ENCODE assay signal across 20 cellular contexts in the genomic region with DNA sequence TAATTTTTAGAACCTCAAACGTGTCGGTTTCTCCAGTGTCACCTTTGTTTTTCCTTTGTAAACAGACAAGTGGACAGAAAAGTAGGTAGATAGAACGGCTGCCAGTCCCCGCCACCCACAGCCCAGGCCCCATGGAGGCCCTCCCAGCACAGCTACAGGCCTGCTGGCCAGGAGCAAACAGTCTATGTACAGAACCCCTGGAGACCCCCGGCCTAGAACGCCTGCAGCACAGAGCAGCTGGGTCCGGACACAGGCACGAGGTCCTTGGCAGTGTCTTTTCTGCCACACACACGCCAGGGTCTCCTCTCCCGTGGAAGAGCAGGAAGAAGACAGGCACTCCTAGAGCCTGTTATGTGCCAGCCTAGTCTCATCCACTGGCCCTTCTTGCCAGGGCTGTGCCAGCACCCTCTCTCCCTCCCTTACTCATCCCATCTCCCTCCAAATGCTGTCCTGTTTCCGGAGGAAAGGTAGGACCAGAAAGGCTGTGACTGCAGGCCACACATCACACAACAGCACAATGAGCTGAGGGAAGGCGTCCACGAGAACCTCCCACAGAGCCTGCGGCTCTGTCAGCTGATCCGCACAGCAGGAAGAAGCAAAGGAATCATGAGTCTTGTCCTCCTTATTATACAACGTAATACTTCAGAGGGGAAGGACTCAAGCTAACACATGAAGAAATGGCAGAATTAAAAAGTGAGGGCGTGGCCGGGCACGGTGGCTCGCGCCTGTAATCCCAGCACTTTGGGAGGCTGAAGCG. TPM values are rescaled to one million over a fixed set of nuclear protein-coding genes. Genes with fewer than 3 reads are reported as not detected.
A peak's percentile ranks its signal among the peaks of the same experiment; 100 is the strongest.
DNase-seq lines count a peak whose midpoint lies in the region; ATAC-seq, FAIRE-seq and TF ChIP-seq lines count a peak whose summit lies in the region.
"Had no signal": no experiment of that assay in that cellular context is flagged by ENCODE, and none has a peak within 500 bp of the region (broad histone marks: within the 10 kb centered on the region; RNA-seq: fewer than 3 reads in every experiment).

No MANE protein-coding gene starts in this region.

- peaks cover 24% of the 10 kb centered on the region for H3K4me1 Mint-ChIP-seq in stimulated activated naive CD8-positive, alpha-beta T cell treated with anti-CD3 and anti-CD28 coated beads, Interleukin-15, amount 100 ng/mL, for 72 hours
- H3K4me1 Mint-ChIP-seq in astrocyte (ENCODE audit: low read depth, unreplicated experiment) = peaks cover 19% of the 10 kb centered on the region
- H3K4me1 Mint-ChIP-seq: IgD-negative memory B cell had no signal

- DNase-seq in stimulated activated naive CD8-positive, alpha-beta T cell treated with anti-CD3 and anti-CD28 coated beads, Interleukin-15, amount 100 ng/mL, for 72 hours = no peak
- no peak for DNase-seq in stimulated activated naive CD8-positive, alpha-beta T cell treated with anti-CD3 and anti-CD28 coated beads, Interleukin-15, Interleukin-2, amounts not matched to agents 100 U/mL and 50 U/mL, for 24 hours
- no peak for DNase-seq in astrocyte (ENCODE audit: low read depth)
- peak; percentile 85 for DNase-seq in foreskin melanocyte
- no peak for DNase-seq in GM19239 (ENCODE audit: insufficient read length, low spot score)
- DNase-seq in upper lobe of right lung = no peak
- DNase-seq: Calu3; CD4-positive, alpha-beta memory T cell; Kasumi-1; MM.1S; NCI-H1092; NCI-H1436 treated with DMSO at 0.1 percent for 48 hours; NCI-H2029; NCI-H2171; NCI-H526 had no signal

- no peak overlapping the region for H3K4me3 Mint-ChIP-seq in stimulated activated naive CD8-positive, alpha-beta T cell treated with anti-CD3 and anti-CD28 coated beads, Interleukin-15, amount 100 ng/mL, for 72 hours
- H3K4me3 Mint-ChIP-seq in astrocyte (ENCODE audit: unreplicated experiment) = peak overlapping the region; percentile 15
- H3K4me3 Mint-ChIP-seq: CD4-positive, alpha-beta memory T cell; IgD-negative memory B cell had no signal

- peaks cover 8% of the 10 kb centered on the region for H3K36me3 ChIP-seq in astrocyte (ENCODE audit: insufficient read depth, low read length)
- peaks cover 30% of the 10 kb centered on the region for H3K36me3 ChIP-seq in upper lobe of right lung

- no peak overlapping the region for H3K4me3 ChIP-seq in astrocyte (ENCODE audit: insufficient read depth, low read depth, low read length)
- H3K4me3 ChIP-seq in upper lobe of right lung = no peak overlapping the region
- H3K4me3 ChIP-seq: A549, SJSA1 had no signal

- no peak for ATAC-seq in stimulated activated naive CD8-positive, alpha-beta T cell treated with anti-CD3 and anti-CD28 coated beads, Interleukin-15, amount 100 ng/mL, for 72 hours
- no peak for ATAC-seq in stimulated activated naive CD8-positive, alpha-beta T cell treated with anti-CD3 and anti-CD28 coated beads, Interleukin-15, Interleukin-2, amounts not matched to agents 100 U/mL and 50 U/mL, for 24 hours
- no peak for ATAC-seq in activated CD4-positive, CD25-positive, alpha-beta regulatory T cell treated with anti-CD3 and anti-CD28 coated beads, Interleukin-2, amount 50 U/mL, for 24 hours
- ATAC-seq in upper lobe of right lung = no peak
- ATAC-seq: A549 had no signal

- H3K79me2 ChIP-seq in astrocyte (ENCODE audit: insufficient read depth, low read length) = peaks cover 28% of the 10 kb centered on the region

- no peaks in the 10 kb centered on the region for H3K27me3 Mint-ChIP-seq in stimulated activated naive CD8-positive, alpha-beta T cell treated with anti-CD3 and anti-CD28 coated beads, Interleukin-15, amount 100 ng/mL, for 72 hours
- H3K27me3 Mint-ChIP-seq in astrocyte (ENCODE audit: low read depth, unreplicated experiment) = no peaks in the 10 kb centered on the region
- H3K27me3 Mint-ChIP-seq: CD4-positive, alpha-beta memory T cell; IgD-negative memory B cell had no signal

- H4K20me1 ChIP-seq in astrocyte (ENCODE audit: insufficient read depth, low read length) = peaks cover 13% of the 10 kb centered on the region

- H3K9ac ChIP-seq in astrocyte (ENCODE audit: low read length) = no peak overlapping the region

- no peak overlapping the region for H3K4me2 ChIP-seq in astrocyte (ENCODE audit: low read length)
- H3K4me2 ChIP-seq: A549 had no signal

- peak overlapping the region; percentile 40 to 91 for H3K27ac Mint-ChIP-seq in stimulated activated naive CD8-positive, alpha-beta T cell treated with anti-CD3 and anti-CD28 coated beads, Interleukin-15, amount 100 ng/mL, for 72 hours
- H3K27ac Mint-ChIP-seq in astrocyte (ENCODE audit: unreplicated experiment) = peak overlapping the region; percentile 77

- intact Hi-C loops in upper lobe of right lung (cut with DNase I) = no loop called here

- H3K27ac ChIP-seq in astrocyte (ENCODE audit: low read depth, low read length) (no peak overlapping the region), upper lobe of right lung (no peak overlapping the region)
- H3K27ac ChIP-seq: A549, HL-60, SJSA1 had no signal

- FAIRE-seq in astrocyte (lab: Jason Lieb, UNC) (no peak), GM19239 (lab: Jason Lieb, UNC) (no peak)
- FAIRE-seq: A549 had no signal

- H3K9me3 Mint-ChIP-seq in stimulated activated naive CD8-positive, alpha-beta T cell treated with anti-CD3 and anti-CD28 coated beads, Interleukin-15, amount 100 ng/mL, for 72 hours = no peaks in the 10 kb centered on the region
- no peaks in the 10 kb centered on the region for H3K9me3 Mint-ChIP-seq in astrocyte (ENCODE audit: unreplicated experiment)
- H3K9me3 Mint-ChIP-seq: CD4-positive, alpha-beta memory T cell; IgD-negative memory B cell had no signal

- H3K9me3 ChIP-seq in astrocyte (ENCODE audit: insufficient read depth, low read depth, low read length) (no peaks in the 10 kb centered on the region), upper lobe of right lung (no peaks in the 10 kb centered on the region)
- H3K9me3 ChIP-seq: A549, SJSA1 had no signal

- TF ChIP-seq CTCF in astrocyte (IDR thresholded peaks at IDR 0.05; ENCODE audit: insufficient read depth, low read depth, low read length) = no peak
- no peak for TF ChIP-seq CTCF in upper lobe of right lung (IDR thresholded peaks at IDR 0.05)

- peaks cover 19% of the 10 kb centered on the region for H3K4me1 ChIP-seq in astrocyte (ENCODE audit: insufficient read depth, low read length)
- H3K4me1 ChIP-seq in upper lobe of right lung = no peaks in the 10 kb centered on the region

- H3K27me3 ChIP-seq in astrocyte (ENCODE audit: insufficient read depth, low read length) = no peaks in the 10 kb centered on the region
- no peaks in the 10 kb centered on the region for H3K27me3 ChIP-seq in upper lobe of right lung
- H3K27me3 ChIP-seq: SJSA1 had no signal

- no peak overlapping the region for H2AFZ ChIP-seq in astrocyte (ENCODE audit: low read depth, low read length)

- H3K36me3 Mint-ChIP-seq in astrocyte (ENCODE audit: low read depth, unreplicated experiment) = peaks cover 12% of the 10 kb centered on the region

RNA-seq across cellular contexts. Expression of a gene that starts 7.7 kb away (rescaled TPM):
- total RNA-seq in astrocyte (25.5 and 26.1 TPM in 2 replicates), upper lobe of right lung (14.9 TPM)

RNA-seq across cellular contexts. Expression of a gene that starts 22.9 kb away (rescaled TPM):
- total RNA-seq in astrocyte = 15.8 and 19.7 TPM in 2 replicates
- total RNA-seq in upper lobe of right lung = 36.5 TPM

RNA-seq across cellular contexts. Expression of a gene that starts 41.5 kb away (rescaled TPM):
- total RNA-seq in astrocyte (75.4 and 83.2 TPM in 2 replicates), upper lobe of right lung (72.0 TPM)

RNA-seq across cellular contexts. Expression of a gene that starts 42.0 kb away (rescaled TPM):
- total RNA-seq in astrocyte (46.0 and 47.2 TPM in 2 replicates), upper lobe of right lung (46.1 TPM)

RNA-seq across cellular contexts. Expression of a gene that starts 55.5 kb away (rescaled TPM):
- total RNA-seq in astrocyte = 10.0 and 11.5 TPM in 2 replicates
- total RNA-seq in upper lobe of right lung = 28.8 TPM
